In genomic region chr5:115456056-115456455, GRCh38 we compare ENCODE assay signal across 29 cellular contexts.
DNase-seq lines count a peak whose midpoint lies in the region; ATAC-seq and TF ChIP-seq lines count a peak whose summit lies in the region.
"Had no signal": no experiment of that assay in that cellular context is flagged by ENCODE, and none has a peak within 500 bp of the region (broad histone marks: within the 10 kb centered on the region; RNA-seq: fewer than 3 reads in every experiment).

No MANE protein-coding gene starts in this region.

- H3K9me3 ChIP-seq in RWPE2 (ENCODE audit: severe bottlenecking) (no peaks in the 10 kb centered on the region), mucosa of descending colon (no peaks in the 10 kb centered on the region)
- H3K9me3 ChIP-seq: A549, esophagus squamous epithelium, sigmoid colon, thoracic aorta, vagina had no signal

- H3K4me1 ChIP-seq in RWPE2 (ENCODE audit: insufficient read depth, poor library complexity, severe bottlenecking) (peaks cover 29% of the 10 kb centered on the region), mucosa of descending colon (ENCODE audit: low read depth) (peaks cover 39% of the 10 kb centered on the region)

- H3K4me3 ChIP-seq in RWPE2 (ENCODE audit: severe bottlenecking) (no peak overlapping the region), fibroblast of mammary gland (ENCODE audit: control insufficient read depth, low read depth, low read length) (no peak overlapping the region), mucosa of descending colon (no peak overlapping the region)
- H3K4me3 ChIP-seq: A549, esophagus squamous epithelium, sigmoid colon, thoracic aorta, vagina had no signal

- peak overlapping the region; percentile 8 for H3K27ac ChIP-seq in RWPE2 (ENCODE audit: poor library complexity, severe bottlenecking)
- H3K27ac ChIP-seq: esophagus squamous epithelium, KMS-11, sigmoid colon, thoracic aorta, vagina had no signal

- H3K36me3 ChIP-seq in RWPE2 (ENCODE audit: low read depth), result no peaks in the 10 kb centered on the region
- no peaks in the 10 kb centered on the region for H3K36me3 ChIP-seq in mucosa of descending colon (ENCODE audit: low read depth)
- H3K36me3 ChIP-seq: esophagus squamous epithelium, sigmoid colon, thoracic aorta, vagina had no signal

- DNase-seq in ELR (ENCODE audit: low read depth) (peak; percentile 25), RWPE2 (ENCODE audit: low spot score) (no peak), fibroblast of mammary gland (ENCODE audit: low read depth) (peak; percentile 62), renal cortical epithelial cell (ENCODE audit: low read depth) (peak; percentile 79), mucosa of descending colon (no peak), NCI-H2107 (lab: John Stamatoyannopoulos, UW) (no peak)
- DNase-seq: activated CD8-positive, alpha-beta T cell treated with anti-CD3 and anti-CD28 coated beads, Interleukin-2, amount 10 ng/mL, durations not matched to agents 7 days and 5 days; aorta; CD4-positive, alpha-beta memory T cell; central memory CD4-positive, alpha-beta T cell; DMS 273 treated with DMSO at 0.1 percent for 48 hours; esophagus squamous epithelium; islet precursor cell; NCI-H1417 treated with DMSO at 0.1 percent for 48 hours; NCI-H446; NCI-H82; nephron progenitor cell; posterior cingulate gyrus; sigmoid colon; stimulated activated naive CD8-positive, alpha-beta T cell treated with anti-CD3 and anti-CD28 coated beads, Interleukin-15, Interleukin-2, amounts not matched to agents 100 U/mL and 50 U/mL, for 24 hours; T-helper 2 cell had no signal

- TF ChIP-seq CTCF in RWPE2 (IDR thresholded peaks at IDR 0.05; ENCODE audit: poor library complexity, severe bottlenecking) (no peak), fibroblast of mammary gland (conservative IDR thresholded peaks at IDR 0.05; ENCODE audit: control insufficient read depth, insufficient read depth, low read depth, low read length) (no peak), mucosa of descending colon (IDR thresholded peaks at IDR 0.05) (no peak)

- intact Hi-C loops in mucosa of descending colon (cut with DNase I, micrococcal nuclease), result no loop called here

- no peaks in the 10 kb centered on the region for H3K27me3 ChIP-seq in RWPE2 (ENCODE audit: insufficient read depth, poor library complexity, severe bottlenecking)
- H3K27me3 ChIP-seq: esophagus squamous epithelium, sigmoid colon, vagina had no signal

- ATAC-seq in RWPE2 (ENCODE audit: low read depth) (no peak), GM21717 (IDR thresholded peaks at IDR 0.05; ENCODE audit: unreplicated experiment) (no peak), HG02973 (IDR thresholded peaks at IDR 0.05; ENCODE audit: unreplicated experiment) (no peak), mucosa of descending colon (no peak)
- ATAC-seq: activated CD8-positive, alpha-beta T cell treated with anti-CD3 and anti-CD28 coated beads, Interleukin-2, amount 10 ng/mL, durations not matched to agents 7 days and 5 days; activated naive CD4-positive, alpha-beta T cell treated with anti-CD3 and anti-CD28 coated beads, Interleukin-2, amount 50 U/mL, for 72 hours; SK-N-SH treated with all-trans-retinoic acid at 6 μM for 48 hours; stimulated activated naive CD8-positive, alpha-beta T cell treated with anti-CD3 and anti-CD28 coated beads, Interleukin-15, Interleukin-2, amounts not matched to agents 100 U/mL and 50 U/mL, for 24 hours had no signal

Comparison
In these comparisons a context has a peak if more than half of its experiments do, and no peak if none do; other contexts are left out.
1. DNase-seq: peak in ELR (single experiment), fibroblast of mammary gland (single experiment) and renal cortical epithelial cell (single experiment); none in RWPE2 (single experiment), mucosa of descending colon (0 of 3) and NCI-H2107 (single experiment).